ENCODE assay signal across 13 cellular contexts in the genomic region with DNA sequence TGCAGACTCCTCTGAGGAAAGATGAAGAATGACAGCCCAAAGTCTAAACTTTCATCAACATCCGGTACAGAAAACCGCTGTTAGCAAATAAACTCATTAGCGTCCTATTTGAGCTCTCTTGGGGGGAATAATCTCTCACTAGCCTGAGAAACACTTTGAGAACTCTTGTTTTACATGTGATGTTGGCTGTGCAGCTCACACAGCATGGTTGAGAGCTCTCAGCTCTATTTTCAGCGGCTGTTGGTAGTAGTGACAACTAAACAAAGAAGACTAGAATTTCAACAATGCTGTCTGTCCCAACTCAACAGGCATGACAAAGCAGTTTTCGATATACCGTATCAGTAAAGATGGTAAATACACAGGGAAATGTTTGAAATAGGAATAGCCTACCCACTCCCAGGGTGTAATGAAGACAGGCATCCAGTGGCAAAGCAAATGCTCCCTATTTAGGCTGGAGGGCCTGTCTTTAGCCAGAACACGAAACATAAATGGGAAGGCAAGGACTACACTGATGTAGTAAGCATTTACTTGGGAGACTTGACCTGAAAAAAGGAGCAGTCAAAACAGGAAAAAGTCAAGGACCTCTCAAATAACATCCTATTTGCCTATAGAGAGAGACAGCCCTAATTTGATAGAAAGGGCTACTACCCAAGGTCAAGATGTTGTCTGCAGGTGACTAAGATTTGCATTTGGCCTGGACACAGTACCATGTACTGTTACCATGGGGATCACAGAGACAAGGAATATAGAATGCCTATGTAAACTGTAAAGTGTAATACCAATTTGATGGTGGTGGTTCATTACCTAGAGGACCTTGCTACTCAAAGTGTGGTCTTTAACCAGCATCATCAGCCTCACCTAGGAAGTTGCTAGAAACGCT.
DNase-seq lines count a peak whose midpoint lies in the region; ATAC-seq and TF ChIP-seq lines count a peak whose summit lies in the region.
"Had no signal": no experiment of that assay in that cellular context is flagged by ENCODE, and none has a peak within 500 bp of the region (broad histone marks: within the 10 kb centered on the region; RNA-seq: fewer than 3 reads in every experiment).

No MANE protein-coding gene starts in this region.

- no peak overlapping the region; the same call in 1 of the 2 replicates for H3K27ac Mint-ChIP-seq in WTC11
- H3K27ac Mint-ChIP-seq: activated T-cell treated with anti-CD3 and anti-CD28 coated beads, Interleukin-2, amount 50 U/mL, for 72 hours had no signal

- no peaks in the 10 kb centered on the region for H3K36me3 ChIP-seq in PC-3 (ENCODE audit: low read depth, low read length)
- H3K36me3 ChIP-seq: tibial artery had no signal

- POLR2A ChIA-PET in WTC11 (lab: Charles Lee) (interaction anchor here (0.9 kb wide), 1 partner anchor 118 kb away, joined by 3 read pairs; a partner anchor contains a TSS), PC-3 (lab: Charles Lee; ENCODE audit: unreplicated experiment) (no interaction called here)

- H3K27me3 Mint-ChIP-seq in WTC11 (ENCODE audit: low read depth), result no peaks in the 10 kb centered on the region

- H4K20me1 ChIP-seq in PC-3 (ENCODE audit: low read length), result no peaks in the 10 kb centered on the region

- H3K79me2 ChIP-seq in PC-3 (ENCODE audit: low read length), result no peaks in the 10 kb centered on the region

- H3K27me3 ChIP-seq in PC-3 (ENCODE audit: low read length), result no peaks in the 10 kb centered on the region
- H3K27me3 ChIP-seq: tibial artery had no signal

- no peak overlapping the region for H3K4me3 Mint-ChIP-seq in WTC11
- H3K4me3 Mint-ChIP-seq: activated T-cell treated with anti-CD3 and anti-CD28 coated beads, Interleukin-2, amount 50 U/mL, for 72 hours; brain had no signal

- H3K27ac ChIP-seq in PC-3 (ENCODE audit: low read length), result no peak overlapping the region
- H3K27ac ChIP-seq: tibial artery had no signal

- peaks cover 25% of the 10 kb centered on the region for H3K4me1 Mint-ChIP-seq in WTC11

- intact Hi-C loops in PC-3 (cut with micrococcal nuclease), result no loop called here

- peak; percentile 24 for DNase-seq in NCI-H2107 treated with DMSO at 0.1 percent for 48 hours (lab: John Stamatoyannopoulos, UW; ENCODE audit: unreplicated experiment)
- DNase-seq in NCI-H2107 (lab: John Stamatoyannopoulos, UW), result no peak
- DNase-seq in WTC11 (ENCODE audit: low spot score), result no peak
- peak; percentile 26 for DNase-seq in kidney glomerular epithelial cell (lab: John Stamatoyannopoulos, UW)
- peak; percentile 33 for DNase-seq in superior temporal gyrus (ENCODE audit: extremely low spot score)
- DNase-seq in NCI-H146 treated with DMSO at 0.1 percent for 48 hours (lab: John Stamatoyannopoulos, UW; ENCODE audit: unreplicated experiment), result no peak
- no peak for DNase-seq in PC-3
- DNase-seq: activated CD4-positive, alpha-beta T cell treated with anti-CD3 and anti-CD28 coated beads for 1 hour; activated T-cell treated with anti-CD3 and anti-CD28 coated beads, Interleukin-2, amount 50 U/mL, for 72 hours; hypothalamus; tibial artery had no signal

- CTCF ChIA-PET in WTC11 (lab: Charles Lee), result interaction anchor here (1.1 kb wide), 1 partner anchor 9 kb away, joined by 3 read pairs; no protein-coding TSS in a partner anchor
- CTCF ChIA-PET in PC-3 (lab: Charles Lee), result no interaction called here

- no peak overlapping the region for H2AFZ ChIP-seq in PC-3 (ENCODE audit: low read length)

- no peaks in the 10 kb centered on the region for H3K9me3 ChIP-seq in PC-3 (ENCODE audit: low read length)
- H3K9me3 ChIP-seq: tibial artery had no signal

- H3F3A ChIP-seq in PC-3 (ENCODE audit: low read length, unreplicated experiment), result no peaks in the 10 kb centered on the region

- TF ChIP-seq CTCF in WTC11 (IDR thresholded peaks at IDR 0.05), result no peak
- TF ChIP-seq CTCF in PC-3 (conservative IDR thresholded peaks at IDR 0.05; ENCODE audit: low read depth, low read length), result no peak

- H3K4me2 ChIP-seq in PC-3 (ENCODE audit: low read length), result no peak overlapping the region

- peaks cover 9% of the 10 kb centered on the region for H3K36me3 Mint-ChIP-seq in WTC11
- H3K36me3 Mint-ChIP-seq: brain had no signal

- ATAC-seq in WTC11 (peak; percentile 49), HG03442 (IDR thresholded peaks at IDR 0.05; ENCODE audit: unreplicated experiment) (no peak), PC-3 (no peak)
- ATAC-seq: activated T-cell treated with anti-CD3 and anti-CD28 coated beads, Interleukin-2, amount 50 U/mL, for 72 hours had no signal

- no TSS peak for BruUV-seq in PC-3 (replicated peaks; lab: Mats Ljungman, UMichigan)

- 0 out of 2 replicates have a peak, but pooled peaks cover 7% of the 10 kb centered on the region for H3K4me1 ChIP-seq in PC-3 (ENCODE audit: insufficient read depth, low read length)

- no peak overlapping the region for H3K4me3 ChIP-seq in PC-3 (ENCODE audit: low read length)
- H3K4me3 ChIP-seq: tibial artery had no signal

- peaks cover 5% of the 10 kb centered on the region for H3K9me3 Mint-ChIP-seq in WTC11
- H3K9me3 Mint-ChIP-seq: activated T-cell treated with anti-CD3 and anti-CD28 coated beads, Interleukin-2, amount 50 U/mL, for 72 hours; brain had no signal

- no peak overlapping the region for H3K9ac ChIP-seq in PC-3 (ENCODE audit: low read length)

- H3K9me2 ChIP-seq in PC-3 (replicated peaks; ENCODE audit: low read length), result no peaks in the 10 kb centered on the region

TF ChIP-seq in WTC11, 78 proteins besides CTCF, POLR2A, EP300 and RAD21:
- TF ChIP-seq, protein P1, sequence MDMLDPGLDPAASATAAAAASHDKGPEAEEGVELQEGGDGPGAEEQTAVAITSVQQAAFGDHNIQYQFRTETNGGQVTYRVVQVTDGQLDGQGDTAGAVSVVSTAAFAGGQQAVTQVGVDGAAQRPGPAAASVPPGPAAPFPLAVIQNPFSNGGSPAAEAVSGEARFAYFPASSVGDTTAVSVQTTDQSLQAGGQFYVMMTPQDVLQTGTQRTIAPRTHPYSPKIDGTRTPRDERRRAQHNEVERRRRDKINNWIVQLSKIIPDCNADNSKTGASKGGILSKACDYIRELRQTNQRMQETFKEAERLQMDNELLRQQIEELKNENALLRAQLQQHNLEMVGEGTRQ (CRISPR knock-in tag; IDR thresholded peaks at IDR 0.05), result no peak
- TF ChIP-seq, protein P2, sequence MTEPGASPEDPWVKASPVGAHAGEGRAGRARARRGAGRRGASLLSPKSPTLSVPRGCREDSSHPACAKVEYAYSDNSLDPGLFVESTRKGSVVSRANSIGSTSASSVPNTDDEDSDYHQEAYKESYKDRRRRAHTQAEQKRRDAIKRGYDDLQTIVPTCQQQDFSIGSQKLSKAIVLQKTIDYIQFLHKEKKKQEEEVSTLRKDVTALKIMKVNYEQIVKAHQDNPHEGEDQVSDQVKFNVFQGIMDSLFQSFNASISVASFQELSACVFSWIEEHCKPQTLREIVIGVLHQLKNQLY (CRISPR knock-in tag; IDR thresholded peaks at IDR 0.05), result no peak
- TF ChIP-seq ZNF416 (CRISPR knock-in tag; IDR thresholded peaks at IDR 0.05), result no peak
- TF ChIP-seq, protein P3, sequence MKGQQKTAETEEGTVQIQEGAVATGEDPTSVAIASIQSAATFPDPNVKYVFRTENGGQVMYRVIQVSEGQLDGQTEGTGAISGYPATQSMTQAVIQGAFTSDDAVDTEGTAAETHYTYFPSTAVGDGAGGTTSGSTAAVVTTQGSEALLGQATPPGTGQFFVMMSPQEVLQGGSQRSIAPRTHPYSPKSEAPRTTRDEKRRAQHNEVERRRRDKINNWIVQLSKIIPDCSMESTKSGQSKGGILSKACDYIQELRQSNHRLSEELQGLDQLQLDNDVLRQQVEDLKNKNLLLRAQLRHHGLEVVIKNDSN (CRISPR knock-in tag; IDR thresholded peaks at IDR 0.05), result no peak
- TF ChIP-seq, protein P4, sequence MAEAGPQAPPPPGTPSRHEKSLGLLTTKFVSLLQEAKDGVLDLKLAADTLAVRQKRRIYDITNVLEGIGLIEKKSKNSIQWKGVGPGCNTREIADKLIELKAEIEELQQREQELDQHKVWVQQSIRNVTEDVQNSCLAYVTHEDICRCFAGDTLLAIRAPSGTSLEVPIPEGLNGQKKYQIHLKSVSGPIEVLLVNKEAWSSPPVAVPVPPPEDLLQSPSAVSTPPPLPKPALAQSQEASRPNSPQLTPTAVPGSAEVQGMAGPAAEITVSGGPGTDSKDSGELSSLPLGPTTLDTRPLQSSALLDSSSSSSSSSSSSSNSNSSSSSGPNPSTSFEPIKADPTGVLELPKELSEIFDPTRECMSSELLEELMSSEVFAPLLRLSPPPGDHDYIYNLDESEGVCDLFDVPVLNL (CRISPR knock-in tag; IDR thresholded peaks at IDR 0.05; ENCODE audit: borderline replicate concordance, low read depth), result no peak
- no peak for TF ChIP-seq FOXJ3 (CRISPR knock-in tag; IDR thresholded peaks at IDR 0.05; ENCODE audit: borderline replicate concordance)
- TF ChIP-seq, protein P5, sequence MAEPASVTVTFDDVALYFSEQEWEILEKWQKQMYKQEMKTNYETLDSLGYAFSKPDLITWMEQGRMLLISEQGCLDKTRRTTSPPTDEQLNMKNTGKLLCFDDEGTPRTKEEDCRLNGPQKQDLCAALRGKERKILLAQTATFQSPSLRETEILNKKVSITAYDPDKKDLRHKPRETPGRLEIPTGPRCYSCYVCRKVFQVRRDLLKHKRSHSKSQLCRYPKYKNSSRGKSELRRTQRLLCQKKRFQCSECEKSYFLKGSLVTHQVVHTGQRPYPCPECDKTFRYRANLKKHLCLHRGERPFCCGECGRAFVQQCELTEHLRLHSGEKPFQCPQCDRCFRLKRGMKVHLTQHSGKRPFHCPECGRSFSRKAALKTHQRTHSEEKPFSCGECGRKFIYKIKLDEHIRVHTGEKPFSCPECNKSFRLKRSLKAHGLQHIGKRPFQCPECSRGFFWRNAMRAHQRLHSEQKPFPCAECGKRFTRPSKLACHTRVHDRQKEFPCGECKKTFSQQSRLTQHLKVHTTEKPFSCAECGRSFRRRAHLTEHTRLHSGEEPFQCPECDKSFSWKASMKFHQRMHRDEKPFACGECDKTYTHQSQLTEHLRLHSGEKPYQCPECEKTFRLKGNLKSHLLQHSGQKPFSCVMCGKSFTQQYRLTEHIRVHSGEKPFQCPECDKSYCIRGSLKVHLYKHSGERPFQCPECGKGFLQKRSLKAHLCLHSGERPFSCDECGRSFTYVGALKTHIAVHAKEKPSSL (CRISPR knock-in tag; conservative IDR thresholded peaks at IDR 0.05), result no peak
- TF ChIP-seq MXD4 (CRISPR knock-in tag; IDR thresholded peaks at IDR 0.05; ENCODE audit: borderline replicate concordance), result no peak
- TF ChIP-seq HMGA2 (CRISPR knock-in tag; IDR thresholded peaks at IDR 0.05), result no peak
TF ChIP-seq in WTC11: peak in this region for 0.

Comparison
In these comparisons a context has a peak if more than half of its experiments do, and no peak if none do; other contexts are left out.
1. DNase-seq: peak in NCI-H2107 treated with DMSO at 0.1 percent for 48 hours (single experiment), kidney glomerular epithelial cell (single experiment) and superior temporal gyrus (single experiment); none in NCI-H2107 (single experiment), WTC11 (single experiment), NCI-H146 treated with DMSO at 0.1 percent for 48 hours (single experiment) and PC-3 (single experiment).